In genomic region chr15:74373056-74373650, GRCh38 we compare ENCODE assay signal across 9 cellular contexts. TPM values are rescaled to one million over a fixed set of nuclear protein-coding genes. Genes with fewer than 3 reads are reported as not detected.
A peak's percentile ranks its signal among the peaks of the same experiment; 100 is the strongest.
DNase-seq lines count a peak whose midpoint lies in the region; ATAC-seq lines count a peak whose summit lies in the region.
"Had no signal": no experiment of that assay in that cellular context is flagged by ENCODE, and none has a peak within 500 bp of the region (broad histone marks: within the 10 kb centered on the region; RNA-seq: fewer than 3 reads in every experiment).

No MANE protein-coding gene starts in this region.

- no peaks in the 10 kb centered on the region for H3K79me2 ChIP-seq in Karpas-422 (ENCODE audit: low read length)

- H3K4me1 ChIP-seq in Karpas-422 (ENCODE audit: low read length) (peaks cover 20% of the 10 kb centered on the region), adipocyte (ENCODE audit: control insufficient read depth, insufficient read depth, low read length) (peaks cover 18% of the 10 kb centered on the region), neuron (ENCODE audit: insufficient read depth, low read length) (peaks cover 8% of the 10 kb centered on the region)

- H3K9me3 ChIP-seq in Karpas-422 (ENCODE audit: low read length) (no peaks in the 10 kb centered on the region), adipocyte (ENCODE audit: control insufficient read depth, low read length) (no peaks in the 10 kb centered on the region), neuron (ENCODE audit: low read length) (no peaks in the 10 kb centered on the region)

- H2AFZ ChIP-seq in Karpas-422 (ENCODE audit: low read length) (no peak overlapping the region), neuron (ENCODE audit: low read depth, low read length) (peak overlapping the region; percentile 75)

- H3K27ac ChIP-seq in Karpas-422 (ENCODE audit: low read length): no peak overlapping the region
- H3K27ac ChIP-seq: epithelial cell of prostate had no signal

- H3K9ac ChIP-seq in Karpas-422 (ENCODE audit: low read length) (peak overlapping the region; percentile 81; the same call in 1 of the 2 replicates), adipocyte (ENCODE audit: low read length) (peak overlapping the region; percentile 75)

- peak; percentile 12 for ATAC-seq in GM18873 (IDR thresholded peaks at IDR 0.05; ENCODE audit: low FRiP score, unreplicated experiment)

- H3K4me3 ChIP-seq in Karpas-422 (ENCODE audit: low read length) (peak overlapping the region; percentile 79), adipocyte (ENCODE audit: low read length) (no peak overlapping the region), neuron (ENCODE audit: low read length) (no peak overlapping the region)

- DNase-seq in Karpas-422 (no peak), adipocyte (ENCODE audit: low read depth) (no peak), dermis blood vessel endothelial cell (no peak), GF-D8 (lab: John Stamatoyannopoulos, UW) (no peak), NCI-H524 treated with DMSO at 0.1 percent for 48 hours (lab: John Stamatoyannopoulos, UW) (no peak)

- H3K27me3 ChIP-seq in Karpas-422 (ENCODE audit: low read length): no peaks in the 10 kb centered on the region
- H3K27me3 ChIP-seq in adipocyte (replicated peaks; ENCODE audit: control insufficient read depth, insufficient read depth, low read length): no peaks in the 10 kb centered on the region
- peaks cover 31% of the 10 kb centered on the region for H3K27me3 ChIP-seq in neuron (ENCODE audit: insufficient read depth, low read length)

- H3K36me3 ChIP-seq in Karpas-422 (ENCODE audit: insufficient read depth, low read length): no peaks in the 10 kb centered on the region
- no peaks in the 10 kb centered on the region for H3K36me3 ChIP-seq in adipocyte (ENCODE audit: control insufficient read depth, insufficient read depth, low read length, severe bottlenecking)
- H3K36me3 ChIP-seq in neuron (ENCODE audit: insufficient read depth, low read length): no peaks in the 10 kb centered on the region

- H3K4me2 ChIP-seq in Karpas-422 (ENCODE audit: low read depth, low read length, poor library complexity, severe bottlenecking): peak overlapping the region; percentile 98

- H4K20me1 ChIP-seq in Karpas-422 (ENCODE audit: insufficient read depth, low read depth, low read length): no peaks in the 10 kb centered on the region

- H3K9me2 ChIP-seq in Karpas-422 (replicated peaks; ENCODE audit: insufficient read depth, low read length): no peaks in the 10 kb centered on the region

RNA-seq across cellular contexts. Expression of gene CYP11A1, which starts 5.7 kb away (rescaled TPM):
- total RNA-seq in Karpas-422 (2014; rRNA removed; shearing (Covaris generic); ENCODE audit: low replicate concordance): not detected in 2 replicates
- not detected in 2 replicates for total RNA-seq in dermis blood vessel endothelial cell
- total RNA-seq: G401 had no signal
